In genomic region chr2:225112362-225113111, GRCh38 we compare ENCODE assay signal across 13 cellular contexts.
DNase-seq lines count a peak whose midpoint lies in the region; ATAC-seq and TF ChIP-seq lines count a peak whose summit lies in the region.
"Had no signal": no experiment of that assay in that cellular context is flagged by ENCODE, and none has a peak within 500 bp of the region (broad histone marks: within the 10 kb centered on the region; RNA-seq: fewer than 3 reads in every experiment).

No MANE protein-coding gene starts in this region.

- TF ChIP-seq CTCF in OCI-LY7 (conservative IDR thresholded peaks at IDR 0.05; ENCODE audit: low read length) (no peak), vagina (IDR thresholded peaks at IDR 0.05) (no peak), BE2C (IDR thresholded peaks at IDR 0.05; ENCODE audit: low read depth, low read length) (no peak), spleen (IDR thresholded peaks at IDR 0.05 in 8 of 11, conservative IDR thresholded peaks at IDR 0.05 in 3 of 11) (no peak)

- H3K9me2 ChIP-seq in OCI-LY7 (ENCODE audit: insufficient read depth, low read length): no peaks in the 10 kb centered on the region

- H4K20me1 ChIP-seq in OCI-LY7 (ENCODE audit: insufficient read depth, low read length): no peaks in the 10 kb centered on the region

- H3K9me3 ChIP-seq in OCI-LY7 (ENCODE audit: low read length) (no peaks in the 10 kb centered on the region), mesenchymal stem cell (ENCODE audit: control insufficient read depth, low read length) (no peaks in the 10 kb centered on the region), vagina (no peaks in the 10 kb centered on the region), BE2C (no peaks in the 10 kb centered on the region), spleen (no peaks in the 10 kb centered on the region)
- H3K9me3 ChIP-seq: ascending aorta, sigmoid colon had no signal

- H3K4me3 ChIP-seq in OCI-LY7 (ENCODE audit: low read depth, low read length, poor library complexity, severe bottlenecking): no peak overlapping the region
- H3K4me3 ChIP-seq in mesenchymal stem cell (ENCODE audit: insufficient read depth in 1 of 2, low read depth in 1 of 2, low read length in 2 of 2): no peak overlapping the region
- no peak overlapping the region for H3K4me3 ChIP-seq in vagina
- H3K4me3 ChIP-seq in BE2C (ENCODE audit: low read depth, low read length): no peak overlapping the region
- no peak overlapping the region for H3K4me3 ChIP-seq in spleen
- H3K4me3 ChIP-seq: ascending aorta, lung, sigmoid colon had no signal

- intact Hi-C loops in OCI-LY7 (cut with micrococcal nuclease; ENCODE audit: unreplicated experiment): no loop called here
- intact Hi-C loops in vagina (cut with DNase I): no loop called here
- intact Hi-C loops in spleen (cut with DNase I; ENCODE audit: low total_unique reads): no loop called here

- H2BK5ac ChIP-seq in mesenchymal stem cell (ENCODE audit: low read depth, low read length, poor library complexity, severe bottlenecking): no peak overlapping the region

- no peak overlapping the region for H2BK120ac ChIP-seq in mesenchymal stem cell (ENCODE audit: low read depth, low read length)

- no peak overlapping the region for H3K23ac ChIP-seq in mesenchymal stem cell (ENCODE audit: low read length in 2 of 2)

- H3K4me1 ChIP-seq in OCI-LY7 (ENCODE audit: insufficient read depth, low read length, poor library complexity, severe bottlenecking) (peaks cover 11% of the 10 kb centered on the region), mesenchymal stem cell (ENCODE audit: control insufficient read depth, insufficient read depth, low read depth, low read length) (no peaks in the 10 kb centered on the region), vagina (no peaks in the 10 kb centered on the region), BE2C (no peaks in the 10 kb centered on the region), spleen (peaks cover 0 to 18% (median 6%) of the 10 kb centered on the region in 6 donors)
- H3K4me1 ChIP-seq: sigmoid colon had no signal

- no peak overlapping the region for H2BK15ac ChIP-seq in mesenchymal stem cell (ENCODE audit: low read depth, poor library complexity, severe bottlenecking)

- no peak overlapping the region for H2AK5ac ChIP-seq in mesenchymal stem cell (ENCODE audit: low read length, severe bottlenecking)

- CTCF ChIA-PET in OCI-LY7 (lab: Charles Lee; ENCODE audit: unreplicated experiment): no interaction called here

- no peak overlapping the region for H4K91ac ChIP-seq in mesenchymal stem cell (ENCODE audit: low read length)

- H2AFZ ChIP-seq in OCI-LY7 (ENCODE audit: low read length) (peak overlapping the region; percentile 36; the same call in 1 of the 2 replicates), mesenchymal stem cell (ENCODE audit: low read depth, low read length) (no peak overlapping the region)

- DNase-seq in OCI-LY7 (ENCODE audit: low spot score): peak; percentile 27
- peak; percentile 71 for DNase-seq in pons (ENCODE audit: low spot score)
- DNase-seq in mesenchymal stem cell: no peak
- DNase-seq in vagina (ENCODE audit: extremely low spot score in 2 of 2): no peak
- DNase-seq in BE2C: no peak
- no peak for DNase-seq in spleen
- DNase-seq: activated CD4-positive, alpha-beta T cell treated with anti-CD3 and anti-CD28 coated beads, Interleukin-2, amount 50 U/mL, for 4 hours; sigmoid colon had no signal

- no peak overlapping the region for H4K8ac ChIP-seq in mesenchymal stem cell (ENCODE audit: low read length)

- no peak for TF ChIP-seq POLR2A in vagina (IDR thresholded peaks at IDR 0.05)
- no peak for TF ChIP-seq POLR2A in spleen (IDR thresholded peaks at IDR 0.05)

- H3K9ac ChIP-seq in mesenchymal stem cell (ENCODE audit: low read length): no peak overlapping the region
- H3K9ac ChIP-seq: KMS-11 had no signal

- H3K27me3 ChIP-seq in mesenchymal stem cell (ENCODE audit: control insufficient read depth in 1 of 2, insufficient read depth in 1 of 2, low read length in 2 of 2): no peaks in the 10 kb centered on the region
- H3K27me3 ChIP-seq in vagina: no peaks in the 10 kb centered on the region
- no peaks in the 10 kb centered on the region for H3K27me3 ChIP-seq in BE2C
- no peaks in the 10 kb centered on the region for H3K27me3 ChIP-seq in spleen (replicated peaks in 1 of 7)
- H3K27me3 ChIP-seq: ascending aorta, sigmoid colon had no signal

- H2BK12ac ChIP-seq in mesenchymal stem cell (ENCODE audit: low read length in 2 of 2): no peak overlapping the region

- no peaks in the 10 kb centered on the region for H3K79me1 ChIP-seq in mesenchymal stem cell (replicated peaks; ENCODE audit: low read length, poor library complexity, severe bottlenecking)

- H3K36me3 ChIP-seq in OCI-LY7 (ENCODE audit: insufficient read depth, low read length) (no peaks in the 10 kb centered on the region), mesenchymal stem cell (ENCODE audit: control insufficient read depth in 1 of 2, insufficient read depth in 2 of 2, low read depth in 1 of 2, low read length in 2 of 2) (no peaks in the 10 kb centered on the region), vagina (no peaks in the 10 kb centered on the region), BE2C (no peaks in the 10 kb centered on the region), spleen (no peaks in the 10 kb centered on the region)
- H3K36me3 ChIP-seq: ascending aorta, sigmoid colon had no signal

- no peak overlapping the region for H3K14ac ChIP-seq in mesenchymal stem cell (ENCODE audit: low read length in 2 of 2)

- H3K18ac ChIP-seq in mesenchymal stem cell (ENCODE audit: low read depth in 1 of 2, low read length in 2 of 2): no peak overlapping the region

- no peaks in the 10 kb centered on the region for H3K79me2 ChIP-seq in OCI-LY7 (ENCODE audit: insufficient read depth, low read depth, low read length)

- ATAC-seq in GM18870 (IDR thresholded peaks at IDR 0.05; ENCODE audit: unreplicated experiment) (peak; percentile 51), HG02870 (IDR thresholded peaks at IDR 0.05; ENCODE audit: unreplicated experiment) (peak; percentile 78)

- no peak overlapping the region for H3K4ac ChIP-seq in mesenchymal stem cell (ENCODE audit: low read depth in 1 of 2, low read length in 2 of 2)

- POLR2A ChIA-PET in OCI-LY7 (lab: Charles Lee): no interaction called here

- 89% methylated on average over 9 of the region's 10 CpGs for WGBS in mesenchymal stem cell
- 51 to 59% (median 55%) methylated on average over 10 of the region's 10 CpGs for WGBS in spleen, 5 donors

- H3K27ac ChIP-seq in OCI-LY7 (ENCODE audit: low read depth, low read length, poor library complexity, severe bottlenecking) (no peak overlapping the region), mesenchymal stem cell (ENCODE audit: low read length, poor library complexity, severe bottlenecking) (no peak overlapping the region), vagina (no peak overlapping the region), spleen (peak overlapping the region in 2 of 8 donors; percentile 33 to 44)
- H3K27ac ChIP-seq: ascending aorta, KMS-11, sigmoid colon had no signal

- H3K4me2 ChIP-seq in OCI-LY7 (ENCODE audit: low read length): peak overlapping the region; percentile 21; the same call in 1 of the 2 replicates
- no peak overlapping the region for H3K4me2 ChIP-seq in mesenchymal stem cell (ENCODE audit: low read length, poor library complexity, severe bottlenecking)

- BruUV-seq in OCI-LY7 (replicated peaks; lab: Mats Ljungman, UMichigan): no TSS peak

Comparison
In these comparisons a context has a peak if more than half of its experiments do, and no peak if none do; other contexts are left out.
1. DNase-seq: peak in OCI-LY7 (single experiment) and pons (single experiment); none in mesenchymal stem cell (single experiment), vagina (0 of 2), BE2C (single experiment) and spleen (single experiment).